8 cellular contexts compared by ENCODE assay signal in the genomic region with DNA sequence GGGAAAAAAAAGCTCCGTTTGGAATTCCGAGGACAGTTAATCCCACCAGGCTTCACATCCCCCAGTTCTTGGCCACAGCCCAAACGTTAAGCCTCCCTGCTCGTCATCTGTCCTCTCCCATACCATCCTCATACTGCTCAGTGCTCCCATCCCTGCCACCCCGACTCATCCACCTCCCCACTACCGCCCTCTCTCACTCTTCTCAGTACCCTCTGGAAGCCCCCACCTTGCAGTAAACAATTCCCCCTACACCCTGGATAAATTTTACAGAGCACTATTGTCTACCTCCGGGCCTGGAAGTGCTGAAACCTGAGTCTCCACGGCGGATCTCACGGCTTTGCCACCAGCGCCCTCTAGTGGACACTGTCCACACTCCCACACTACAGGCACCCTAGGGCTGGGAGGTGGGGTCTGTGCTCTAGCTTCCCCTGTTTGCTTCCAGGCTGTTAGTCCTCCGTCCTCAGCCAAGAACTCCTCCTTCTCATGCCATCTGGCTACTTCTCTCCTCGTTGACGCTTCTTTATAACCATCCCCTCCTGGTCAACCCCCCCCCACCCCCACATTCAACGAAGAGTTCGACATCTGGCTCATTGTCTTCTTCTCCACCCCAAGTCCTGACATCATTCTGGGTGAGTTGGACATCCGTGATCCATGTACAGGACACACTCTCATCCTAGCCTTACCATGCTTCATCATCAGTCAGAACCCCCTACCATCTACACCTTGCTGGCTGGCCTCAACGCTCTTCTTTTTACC.
DNase-seq lines count a peak whose midpoint lies in the region; ATAC-seq and TF ChIP-seq lines count a peak whose summit lies in the region.

No MANE protein-coding gene starts in this region.

- no peaks in the 10 kb centered on the region for H3K27me3 ChIP-seq in iPS DF 6.9 (ENCODE audit: control insufficient read depth, insufficient read depth, low read length)

- in situ Hi-C loops in astrocyte of the spinal cord (cut with HindIII; ENCODE audit: low sequenced_read_pairs): no loop called here

- no peaks in the 10 kb centered on the region for H3K9me3 ChIP-seq in iPS DF 6.9 (ENCODE audit: control insufficient read depth, insufficient read depth, low read length)

- H3K4me3 ChIP-seq in astrocyte of the spinal cord (ENCODE audit: low read depth, low read length) (no peak overlapping the region), iPS DF 6.9 (ENCODE audit: low read length) (no peak overlapping the region)

- TF ChIP-seq CTCF in GM12872 (IDR thresholded peaks at IDR 0.05; ENCODE audit: insufficient read depth, low read depth, low read length): peak; percentile 79
- TF ChIP-seq CTCF in astrocyte of the spinal cord (IDR thresholded peaks at IDR 0.05; ENCODE audit: low read depth, low read length): peak; percentile 84

- no peaks in the 10 kb centered on the region for H3K36me3 ChIP-seq in iPS DF 6.9 (ENCODE audit: control insufficient read depth, insufficient read depth, low read length)

- peak; percentile 84 for ATAC-seq in HG02588 (IDR thresholded peaks at IDR 0.05; ENCODE audit: unreplicated experiment)

- DNase-seq in NCI-H146 (lab: John Stamatoyannopoulos, UW): peak; percentile 51
- DNase-seq in T1000 (lab: John Stamatoyannopoulos, UW): peak; percentile 16
- peak; percentile 69 for DNase-seq in astrocyte of the spinal cord (ENCODE audit: low read depth, low spot score)
- peak; percentile 43 for DNase-seq in iPS DF 6.9 (ENCODE audit: low read depth, low spot score)
- peak; percentile 46 for DNase-seq in smooth muscle cell of the brain vasculature (ENCODE audit: low read depth, low spot score)
- no peak for DNase-seq in GF-D8 (lab: John Stamatoyannopoulos, UW)

- H3K27ac ChIP-seq in iPS DF 6.9 (ENCODE audit: low read length): no peak overlapping the region

- no CpG with 5 or more reads among the region's 18 CpGs for WGBS in iPS DF 6.9 (ENCODE audit: insufficient coverage, insufficient read length)

- H3K4me1 ChIP-seq in iPS DF 6.9 (ENCODE audit: control insufficient read depth, insufficient read depth, low read length): no peaks in the 10 kb centered on the region
